8 cellular contexts compared by ENCODE assay signal in genomic region chr3:152269423-152270144, GRCh38. TPM values are rescaled to one million over a fixed set of nuclear protein-coding genes. Genes with fewer than 3 reads are reported as not detected.
DNase-seq lines count a peak whose midpoint lies in the region; ATAC-seq and TF ChIP-seq lines count a peak whose summit lies in the region.

No MANE protein-coding gene starts in this region.

- H3K27me3 Mint-ChIP-seq in activated T-cell treated with anti-CD3 and anti-CD28 coated beads, Interleukin-2, amount 50 U/mL, for 4 hours (ENCODE audit: low read depth), result no peaks in the 10 kb centered on the region
- peaks cover 10% of the 10 kb centered on the region for H3K27me3 Mint-ChIP-seq in nephron (ENCODE audit: low read depth)

- H3K36me3 Mint-ChIP-seq in activated T-cell treated with anti-CD3 and anti-CD28 coated beads, Interleukin-2, amount 50 U/mL, for 4 hours (ENCODE audit: insufficient read depth), result peaks cover 28% of the 10 kb centered on the region
- H3K36me3 Mint-ChIP-seq in nephron (ENCODE audit: low read depth), result no peaks in the 10 kb centered on the region

- H3K9me3 Mint-ChIP-seq in activated T-cell treated with anti-CD3 and anti-CD28 coated beads, Interleukin-2, amount 50 U/mL, for 4 hours, result peaks cover 3% of the 10 kb centered on the region
- H3K9me3 Mint-ChIP-seq in nephron, result no peaks in the 10 kb centered on the region

- H3K4me3 ChIP-seq in AG09309 (ENCODE audit: control insufficient read depth, low read depth, low read length), result peak overlapping the region; percentile 73

- peaks cover 61% of the 10 kb centered on the region for H3K4me1 Mint-ChIP-seq in activated T-cell treated with anti-CD3 and anti-CD28 coated beads, Interleukin-2, amount 50 U/mL, for 4 hours (ENCODE audit: low read depth)
- peaks cover 50% of the 10 kb centered on the region for H3K4me1 Mint-ChIP-seq in nephron

- peak; percentile 20 for ATAC-seq in GM18867 (IDR thresholded peaks at IDR 0.05; ENCODE audit: unreplicated experiment)
- peak; percentile 7 for ATAC-seq in HG03139 (IDR thresholded peaks at IDR 0.05; ENCODE audit: unreplicated experiment)
- ATAC-seq in activated T-cell treated with anti-CD3 and anti-CD28 coated beads, Interleukin-2, amount 50 U/mL, for 4 hours, result peak; percentile 52 to 56

- H3K4me3 Mint-ChIP-seq in activated T-cell treated with anti-CD3 and anti-CD28 coated beads, Interleukin-2, amount 50 U/mL, for 4 hours, result peak overlapping the region; percentile 97
- H3K4me3 Mint-ChIP-seq in nephron, result peak overlapping the region; percentile 90 to 100 (median 98)

- peak overlapping the region; percentile 99 to 100 (median 100) for H3K27ac Mint-ChIP-seq in nephron

- TF ChIP-seq CTCF in AG09309 (IDR thresholded peaks at IDR 0.05; ENCODE audit: control insufficient read depth, insufficient read depth, low read depth, low read length, missing control alignments), result no peak
- TF ChIP-seq CTCF in nephron (IDR thresholded peaks at IDR 0.05; ENCODE audit: unreplicated experiment in 3 of 3), result no peak

- DNase-seq in AG09309 (ENCODE audit: low read depth) (peak; percentile 93), NCI-H460 (ENCODE audit: extremely low read depth, low read depth) (peak; percentile 29), fibroblast of peridontal ligament (ENCODE audit: extremely low read depth) (peak; percentile 96), iPS-NIHi7 (ENCODE audit: extremely low spot score) (no peak)
- peak; percentile 41 for DNase-seq in activated T-cell treated with anti-CD3 and anti-CD28 coated beads, Interleukin-2, amount 50 U/mL, for 4 hours

RNA-seq across cellular contexts. Expression of gene MBNL1, which starts 0.9 kb away (rescaled TPM):
- total RNA-seq in NCI-H460 (2014; rRNA removed; shearing (Covaris generic)), result 130 and 132 TPM in 2 replicates
- 45.3 and 80.7 TPM in 2 replicates for polyA plus RNA-seq in NCI-H460 (2014; cell fraction: nucleus; rRNA removed)
- total RNA-seq in activated T-cell treated with anti-CD3 and anti-CD28 coated beads, Interleukin-2, amount 50 U/mL, for 4 hours, result 100 to 1,000 TPM; 343 to 376 (median 347) TPM
